ENCODE assay signal across 8 cellular contexts in the genomic region with DNA sequence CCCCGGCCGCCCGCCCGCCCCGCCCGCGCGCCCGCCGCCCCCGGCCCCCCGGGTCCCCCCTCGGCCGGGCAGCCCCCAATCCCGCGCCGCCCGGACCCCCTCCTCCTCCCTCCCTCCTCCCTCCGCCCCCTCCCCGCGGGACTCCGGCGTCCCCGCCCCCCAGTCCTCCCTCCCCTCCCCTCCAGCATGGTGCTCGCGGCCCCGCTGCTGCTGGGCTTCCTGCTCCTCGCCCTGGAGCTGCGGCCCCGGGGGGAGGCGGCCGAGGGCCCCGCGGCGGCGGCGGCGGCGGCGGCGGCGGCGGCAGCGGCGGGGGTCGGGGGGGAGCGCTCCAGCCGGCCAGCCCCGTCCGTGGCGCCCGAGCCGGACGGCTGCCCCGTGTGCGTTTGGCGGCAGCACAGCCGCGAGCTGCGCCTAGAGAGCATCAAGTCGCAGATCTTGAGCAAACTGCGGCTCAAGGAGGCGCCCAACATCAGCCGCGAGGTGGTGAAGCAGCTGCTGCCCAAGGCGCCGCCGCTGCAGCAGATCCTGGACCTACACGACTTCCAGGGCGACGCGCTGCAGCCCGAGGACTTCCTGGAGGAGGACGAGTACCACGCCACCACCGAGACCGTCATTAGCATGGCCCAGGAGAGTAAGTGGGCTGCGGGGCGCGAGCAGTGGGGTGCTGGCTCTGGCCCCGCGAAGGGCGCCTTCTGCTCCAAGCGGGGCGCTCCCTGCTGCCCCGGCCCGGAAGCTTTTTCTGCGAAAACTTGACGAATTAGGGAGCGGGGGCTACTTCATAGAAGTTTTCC. TPM values are rescaled to one million over a fixed set of nuclear protein-coding genes. Genes with fewer than 3 reads are reported as not detected.
DNase-seq lines count a peak whose midpoint lies in the region; ATAC-seq, FAIRE-seq and TF ChIP-seq lines count a peak whose summit lies in the region.

No MANE protein-coding gene starts in this region.

- DNase-seq in COR-L47 (lab: John Stamatoyannopoulos, UW) (peak; percentile 65), HTR-8/SVneo (ENCODE audit: insufficient read length, low spot score) (no peak), astrocyte of the hippocampus (ENCODE audit: low read depth, low spot score) (peak; percentile 86), NCI-H1048 (lab: John Stamatoyannopoulos, UW) (no peak)

- peaks cover 13% of the 10 kb centered on the region for H3F3A ChIP-seq in SU-DHL-6 (ENCODE audit: insufficient read depth)

- peaks cover 26% of the 10 kb centered on the region for H3K4me1 ChIP-seq in iPS-15b (ENCODE audit: control insufficient read depth, insufficient read depth, low read length)
- peaks cover 22 to 34% (median 30%) of the 10 kb centered on the region in 3 donors for H3K4me1 ChIP-seq in skeletal muscle tissue (ENCODE audit: control insufficient read depth in 3 of 3, insufficient read depth in 3 of 3, low read length in 3 of 3)

- no peaks in the 10 kb centered on the region for H3K79me2 ChIP-seq in SU-DHL-6 (ENCODE audit: insufficient read depth, low read length)

- H3K4me3 ChIP-seq in SU-DHL-6 (ENCODE audit: insufficient read depth, low read length, poor library complexity, severe bottlenecking) (peak overlapping the region; percentile 72), iPS-15b (ENCODE audit: low read depth, low read length) (peak overlapping the region; percentile 94), skeletal muscle tissue (ENCODE audit: low read length in 3 of 3) (peak overlapping the region; percentile 66 to 80 (median 76))

- no peak for TF ChIP-seq CTCF in SU-DHL-6 (IDR thresholded peaks at IDR 0.05; ENCODE audit: insufficient read depth, low read length, poor library complexity, severe bottlenecking)

- no peaks in the 10 kb centered on the region for H3K27me3 ChIP-seq in SU-DHL-6 (ENCODE audit: low read length)
- H3K27me3 ChIP-seq in iPS-15b (ENCODE audit: control insufficient read depth, insufficient read depth, low read length), result no peaks in the 10 kb centered on the region
- peaks cover 0 to 4% (median 0%) of the 10 kb centered on the region in 3 donors for H3K27me3 ChIP-seq in skeletal muscle tissue (ENCODE audit: control insufficient read depth in 3 of 3, insufficient read depth in 3 of 3, low read length in 3 of 3)

- peak overlapping the region; percentile 57 for H3K4me2 ChIP-seq in SU-DHL-6 (ENCODE audit: low read depth, low read length, poor library complexity, severe bottlenecking)

- H2AFZ ChIP-seq in SU-DHL-6 (ENCODE audit: low read depth, low read length, severe bottlenecking), result peak overlapping the region; percentile 78

- H3K9me3 ChIP-seq in SU-DHL-6 (ENCODE audit: insufficient read depth, low read length), result no peaks in the 10 kb centered on the region
- no peaks in the 10 kb centered on the region for H3K9me3 ChIP-seq in iPS-15b (ENCODE audit: control insufficient read depth, insufficient read depth, low read length)
- no peaks in the 10 kb centered on the region for H3K9me3 ChIP-seq in skeletal muscle tissue (ENCODE audit: control insufficient read depth in 3 of 3, low read length in 3 of 3)

- no peaks in the 10 kb centered on the region for H3K36me3 ChIP-seq in SU-DHL-6 (ENCODE audit: low read length)
- H3K36me3 ChIP-seq in iPS-15b (ENCODE audit: control insufficient read depth, insufficient read depth, low read length), result peaks cover 6% of the 10 kb centered on the region
- H3K36me3 ChIP-seq in skeletal muscle tissue (ENCODE audit: control insufficient read depth in 3 of 3, insufficient read depth in 3 of 3, low read length in 3 of 3), result no peaks in the 10 kb centered on the region

- H3K9me2 ChIP-seq in SU-DHL-6 (replicated peaks; ENCODE audit: insufficient read depth, low read length), result no peaks in the 10 kb centered on the region

- no peaks in the 10 kb centered on the region for H4K20me1 ChIP-seq in SU-DHL-6 (ENCODE audit: low read depth, low read length)

- H3K9ac ChIP-seq in SU-DHL-6 (ENCODE audit: low read length), result peak overlapping the region; percentile 65
- H3K9ac ChIP-seq in iPS-15b (ENCODE audit: low read depth, low read length), result peak overlapping the region; percentile 94
- H3K9ac ChIP-seq in skeletal muscle tissue (ENCODE audit: low read depth in 1 of 3, low read length in 3 of 3), result peak overlapping the region; percentile 20 to 72 (median 38)

- ATAC-seq in GM19397 (IDR thresholded peaks at IDR 0.05; ENCODE audit: unreplicated experiment), result peak; percentile 58

- H3K27ac ChIP-seq in SU-DHL-6 (ENCODE audit: low read depth, low read length) (no peak overlapping the region), skeletal muscle tissue (ENCODE audit: low read depth, low read length) (no peak overlapping the region)

- peak; percentile 49 for FAIRE-seq in HTR-8/SVneo (lab: Jason Lieb, UNC)

RNA-seq across cellular contexts. Expression of a gene that starts 0.4 kb away (rescaled TPM):
- total RNA-seq in skeletal muscle tissue, result 3.1 TPM

RNA-seq across cellular contexts. Expression of a gene that starts 14.5 kb away (rescaled TPM):
- total RNA-seq in skeletal muscle tissue, result 1,640 TPM

RNA-seq across cellular contexts. Expression of a gene that starts 23.1 kb away (rescaled TPM):
- 19.8 TPM for total RNA-seq in skeletal muscle tissue

RNA-seq across cellular contexts. Expression of a gene that starts 27.5 kb away (rescaled TPM):
- total RNA-seq in skeletal muscle tissue, result 42.3 TPM

RNA-seq across cellular contexts. Expression of a gene that starts 35.6 kb away (rescaled TPM):
- 123 TPM for total RNA-seq in skeletal muscle tissue

Comparison
In these comparisons a context has a peak if more than half of its experiments do, and no peak if none do; other contexts are left out.
1. DNase-seq: peak in COR-L47 (single experiment) and astrocyte of the hippocampus (single experiment); none in HTR-8/SVneo (single experiment) and NCI-H1048 (single experiment).
2. H3K9ac ChIP-seq: peak in every context shown above with its lines; median percentile 94 in iPS-15b; 65 in SU-DHL-6; 38 in skeletal muscle tissue.
3. Peak in every context shown above with its lines, with median percentiles within 50 percentile points of each other: H3K4me3 ChIP-seq.